In genomic region chr10:129719415-129719739, GRCh38 we compare ENCODE assay signal across 26 cellular contexts.
"Had no signal": no experiment of that assay in that cellular context is flagged by ENCODE, and none has a peak within 500 bp of the region (broad histone marks: within the 10 kb centered on the region; RNA-seq: fewer than 3 reads in every experiment).

No MANE protein-coding gene starts in this region.

- H3K9me3 ChIP-seq: ovary, right lobe of liver, testis, thyroid gland, transverse colon, vagina had no signal

- H3K27ac Mint-ChIP-seq: natural killer cell; nephron progenitor cell; progenitor cell of endocrine pancreas; stimulated activated naive B cell treated with anti-CD40 and anti-IgM and Interleukin-4, amounts not matched to agents 10 μg/mL and 1 μg/mL and 100 μg/mL, for 72 hours had no signal

- DNase-seq: hippocampal formation; kidney; left colon; left lung; lower lobe of right lung; mammary epithelial cell; mesenchymal stem cell; natural killer cell; nephron progenitor cell; stimulated activated CD4-positive, alpha-beta T cell treated with anti-CD3 and anti-CD28 coated beads, Interleukin-12 subunit alpha, Interleukin-12 subunit beta, amount 100 ng/mL, for 4 hours; stimulated activated CD4-positive, alpha-beta T cell treated with anti-CD3 and anti-CD28 coated beads, Interleukin-15, amount 100 ng/mL, for 24 hours; stimulated activated CD4-positive, alpha-beta T cell treated with anti-CD3 and anti-CD28 coated beads, Interleukin-2, amount 100 ng/mL, for 24 hours; stimulated activated CD4-positive, alpha-beta T cell treated with anti-CD3 and anti-CD28 coated beads, Interleukin-4, amount 100 ng/mL, for 1 hour; stimulated activated naive B cell treated with anti-CD40 and anti-IgM and Interleukin-4, amounts not matched to agents 10 μg/mL and 1 μg/mL and 100 μg/mL, for 72 hours; stimulated activated naive CD8-positive, alpha-beta T cell treated with anti-CD3 and anti-CD28 coated beads, Interleukin-15, Interleukin-2, amounts not matched to agents 100 U/mL and 50 U/mL, for 24 hours; stomach; thyroid gland; transverse colon; upper lobe of left lung had no signal

- H3K27me3 ChIP-seq: left lung, ovary, right atrium auricular region, right lobe of liver, stomach, testis, thyroid gland, transverse colon, upper lobe of left lung, vagina had no signal

- H3K4me3 Mint-ChIP-seq: natural killer cell; nephron progenitor cell; stimulated activated naive B cell treated with anti-CD40 and anti-IgM and Interleukin-4, amounts not matched to agents 10 μg/mL and 1 μg/mL and 100 μg/mL, for 72 hours had no signal

- H3K4me1 ChIP-seq: left lung, lower lobe of right lung, right atrium auricular region, stomach, testis, thyroid gland, transverse colon, upper lobe of left lung, vagina had no signal

- H3K27me3 Mint-ChIP-seq: stimulated activated naive B cell treated with anti-CD40 and anti-IgM and Interleukin-4, amounts not matched to agents 10 μg/mL and 1 μg/mL and 100 μg/mL, for 72 hours had no signal

- H3K27ac ChIP-seq: left lung, lower lobe of right lung, ovary, right atrium auricular region, right lobe of liver, skin epidermis, stomach, testis, thyroid gland, transverse colon, upper lobe of left lung, vagina had no signal

- H3K4me1 Mint-ChIP-seq: natural killer cell; stimulated activated naive B cell treated with anti-CD40 and anti-IgM and Interleukin-4, amounts not matched to agents 10 μg/mL and 1 μg/mL and 100 μg/mL, for 72 hours had no signal

- H3K4me3 ChIP-seq: left lung, lower lobe of right lung, ovary, right atrium auricular region, right lobe of liver, skin epidermis, stomach, testis, thyroid gland, transverse colon, upper lobe of left lung, vagina had no signal

- ATAC-seq: left colon; left lung; lower lobe of right lung; natural killer cell; stimulated activated naive B cell treated with anti-CD40 and anti-IgM and Interleukin-4, amounts not matched to agents 10 μg/mL and 1 μg/mL and 100 μg/mL, for 72 hours; stimulated activated naive CD8-positive, alpha-beta T cell treated with anti-CD3 and anti-CD28 coated beads, Interleukin-15, Interleukin-2, amounts not matched to agents 100 U/mL and 50 U/mL, for 24 hours had no signal

- H3K36me3 ChIP-seq: lower lobe of right lung, ovary, right atrium auricular region, right lobe of liver, thyroid gland, transverse colon, upper lobe of left lung, vagina had no signal
